1 cellular context compared by ENCODE assay signal in genomic region chr1:113759341-113760101, GRCh38.
TF ChIP-seq lines count a peak whose summit lies in the region.

PHTF1 (minus strand) TSS chr1:113759486; CDS start chr1:113758703, 783 bp downstream.

TF ChIP-seq in K562, 482 proteins besides CTCF, POLR2A, EP300 and RAD21 (continued from another document and continues in another):
- peak; percentile 95; the same call in 1 of the 2 replicates for TF ChIP-seq AFF4 (CRISPR knock-in tag; IDR thresholded peaks at IDR 0.05)
- TF ChIP-seq NONO (IDR thresholded peaks at IDR 0.05; ENCODE audit: low read depth in 2 of 2, low read length in 1 of 2) = peak; percentile 6 to 62; a peak in 2 of 4 replicates
- TF ChIP-seq HEY1 (CRISPR knock-in tag; IDR thresholded peaks at IDR 0.05; ENCODE audit: borderline replicate concordance) = no peak
- TF ChIP-seq POLR3G (IDR thresholded peaks at IDR 0.05; ENCODE audit: extremely low read depth, insufficient read length, insufficient replicate concordance) = no peak
- no peak for TF ChIP-seq ZFP36 (IDR thresholded peaks at IDR 0.05; ENCODE audit: low read depth, low read length, partially characterized antibody)
- TF ChIP-seq ZNF639 (CRISPR knock-in tag; conservative IDR thresholded peaks at IDR 0.05 in 1 of 2, IDR thresholded peaks at IDR 0.05 in 1 of 2) = peak in 1 of 2 experiments; percentile 85; a peak in 2 of 4 replicates
- TF ChIP-seq, protein P1, sequence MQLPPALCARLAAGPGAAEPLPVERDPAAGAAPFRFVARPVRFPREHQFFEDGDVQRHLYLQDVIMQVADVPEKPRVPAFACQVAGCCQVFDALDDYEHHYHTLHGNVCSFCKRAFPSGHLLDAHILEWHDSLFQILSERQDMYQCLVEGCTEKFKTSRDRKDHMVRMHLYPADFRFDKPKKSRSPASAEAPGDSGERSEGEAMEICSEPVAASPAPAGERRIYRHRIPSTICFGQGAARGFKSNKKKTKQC (CRISPR knock-in tag; IDR thresholded peaks at IDR 0.05) = peak; percentile 15; the same call in 1 of the 2 replicates
- TF ChIP-seq POLR2B (IDR thresholded peaks at IDR 0.05; ENCODE audit: low read depth, partially characterized antibody) = peak; percentile 91
- TF ChIP-seq CC2D1A (IDR thresholded peaks at IDR 0.05) = no peak
- TF ChIP-seq HDAC1 (IDR thresholded peaks at IDR 0.05) = no peak
- TF ChIP-seq, protein P2, sequence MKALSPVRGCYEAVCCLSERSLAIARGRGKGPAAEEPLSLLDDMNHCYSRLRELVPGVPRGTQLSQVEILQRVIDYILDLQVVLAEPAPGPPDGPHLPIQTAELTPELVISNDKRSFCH (CRISPR knock-in tag; IDR thresholded peaks at IDR 0.05) = no peak
- TF ChIP-seq, protein P2 (tag; IDR thresholded peaks at IDR 0.05) = peak; percentile 66; the same call in 1 of the 2 replicates
- peak; percentile 77 for TF ChIP-seq MYNN (IDR thresholded peaks at IDR 0.05)
- no peak for TF ChIP-seq MYNN (CRISPR knock-in tag; IDR thresholded peaks at IDR 0.05)
- no peak for TF ChIP-seq ERF (CRISPR knock-in tag; IDR thresholded peaks at IDR 0.05)
- no peak for TF ChIP-seq EWSR1 (IDR thresholded peaks at IDR 0.05; ENCODE audit: borderline replicate concordance, low read depth, partially characterized antibody)
- 0 out of 2 replicates have a peak, but pooled peaks have one; percentile 29 for TF ChIP-seq GMEB1 (CRISPR knock-in tag; IDR thresholded peaks at IDR 0.05)
- no peak for TF ChIP-seq DACH1 (IDR thresholded peaks at IDR 0.05; ENCODE audit: partially characterized antibody)
- no peak for TF ChIP-seq NR4A1 (CRISPR knock-in tag; IDR thresholded peaks at IDR 0.05)
- TF ChIP-seq NR4A1 (tag; IDR thresholded peaks at IDR 0.05) = peak; percentile 84
- no peak for TF ChIP-seq ZNF551 (CRISPR knock-in tag; IDR thresholded peaks at IDR 0.05)
- peak; percentile 20 to 23; a peak in 1 of 4 replicates for TF ChIP-seq ARNT (IDR thresholded peaks at IDR 0.05)
- TF ChIP-seq JUN (IDR thresholded peaks at IDR 0.05; ENCODE audit: borderline replicate concordance, low read depth, low read length) = 0 out of 2 replicates have a peak, but pooled peaks have one; percentile 32
- TF ChIP-seq JUN (CRISPR knock-in tag; IDR thresholded peaks at IDR 0.05; ENCODE audit: borderline replicate concordance) = peak; percentile 90; the same call in 1 of the 2 replicates
- peak; percentile 31 for TF ChIP-seq RBM39 (optimal IDR thresholded peaks at IDR 0.05; ENCODE audit: low read depth, low read length)
- TF ChIP-seq NR3C1 (CRISPR knock-in tag; IDR thresholded peaks at IDR 0.05) = no peak
- no peak for TF ChIP-seq NR2F6 (CRISPR knock-in tag; IDR thresholded peaks at IDR 0.05)
- no peak for TF ChIP-seq ZNF274 (IDR thresholded peaks at IDR 0.05; ENCODE audit: borderline replicate concordance, low read depth, low read length)
- no peak for TF ChIP-seq TSC22D4 (tag; IDR thresholded peaks at IDR 0.05)
- TF ChIP-seq, protein P3, sequence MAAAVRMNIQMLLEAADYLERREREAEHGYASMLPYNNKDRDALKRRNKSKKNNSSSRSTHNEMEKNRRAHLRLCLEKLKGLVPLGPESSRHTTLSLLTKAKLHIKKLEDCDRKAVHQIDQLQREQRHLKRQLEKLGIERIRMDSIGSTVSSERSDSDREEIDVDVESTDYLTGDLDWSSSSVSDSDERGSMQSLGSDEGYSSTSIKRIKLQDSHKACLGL (CRISPR knock-in tag; IDR thresholded peaks at IDR 0.05; ENCODE audit: borderline replicate concordance, poor library complexity, severe bottlenecking) = no peak
- no peak for TF ChIP-seq KDM1A (IDR thresholded peaks at IDR 0.05)
- TF ChIP-seq ZBTB1 (CRISPR knock-in tag; IDR thresholded peaks at IDR 0.05; ENCODE audit: borderline replicate concordance, low read depth) = peak; percentile 78; the same call in 1 of the 2 replicates
- TF ChIP-seq, protein P4, sequence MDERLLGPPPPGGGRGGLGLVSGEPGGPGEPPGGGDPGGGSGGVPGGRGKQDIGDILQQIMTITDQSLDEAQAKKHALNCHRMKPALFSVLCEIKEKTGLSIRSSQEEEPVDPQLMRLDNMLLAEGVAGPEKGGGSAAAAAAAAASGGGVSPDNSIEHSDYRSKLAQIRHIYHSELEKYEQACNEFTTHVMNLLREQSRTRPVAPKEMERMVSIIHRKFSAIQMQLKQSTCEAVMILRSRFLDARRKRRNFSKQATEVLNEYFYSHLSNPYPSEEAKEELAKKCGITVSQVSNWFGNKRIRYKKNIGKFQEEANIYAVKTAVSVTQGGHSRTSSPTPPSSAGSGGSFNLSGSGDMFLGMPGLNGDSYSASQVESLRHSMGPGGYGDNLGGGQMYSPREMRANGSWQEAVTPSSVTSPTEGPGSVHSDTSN (CRISPR knock-in tag; IDR thresholded peaks at IDR 0.05; ENCODE audit: low read depth) = no peak
- TF ChIP-seq, protein P4 (tag; conservative IDR thresholded peaks at IDR 0.05; ENCODE audit: low read depth) = no peak
- TF ChIP-seq HMGN3 (IDR thresholded peaks at IDR 0.05; ENCODE audit: borderline replicate concordance, extremely low read depth, insufficient read length, low read depth, low read length) = no peak
- TF ChIP-seq, protein P5, sequence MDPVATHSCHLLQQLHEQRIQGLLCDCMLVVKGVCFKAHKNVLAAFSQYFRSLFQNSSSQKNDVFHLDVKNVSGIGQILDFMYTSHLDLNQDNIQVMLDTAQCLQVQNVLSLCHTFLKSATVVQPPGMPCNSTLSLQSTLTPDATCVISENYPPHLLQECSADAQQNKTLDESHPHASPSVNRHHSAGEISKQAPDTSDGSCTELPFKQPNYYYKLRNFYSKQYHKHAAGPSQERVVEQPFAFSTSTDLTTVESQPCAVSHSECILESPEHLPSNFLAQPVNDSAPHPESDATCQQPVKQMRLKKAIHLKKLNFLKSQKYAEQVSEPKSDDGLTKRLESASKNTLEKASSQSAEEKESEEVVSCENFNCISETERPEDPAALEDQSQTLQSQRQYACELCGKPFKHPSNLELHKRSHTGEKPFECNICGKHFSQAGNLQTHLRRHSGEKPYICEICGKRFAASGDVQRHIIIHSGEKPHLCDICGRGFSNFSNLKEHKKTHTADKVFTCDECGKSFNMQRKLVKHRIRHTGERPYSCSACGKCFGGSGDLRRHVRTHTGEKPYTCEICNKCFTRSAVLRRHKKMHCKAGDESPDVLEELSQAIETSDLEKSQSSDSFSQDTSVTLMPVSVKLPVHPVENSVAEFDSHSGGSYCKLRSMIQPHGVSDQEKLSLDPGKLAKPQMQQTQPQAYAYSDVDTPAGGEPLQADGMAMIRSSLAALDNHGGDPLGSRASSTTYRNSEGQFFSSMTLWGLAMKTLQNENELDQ (CRISPR knock-in tag; IDR thresholded peaks at IDR 0.05; ENCODE audit: borderline replicate concordance) = no peak
- TF ChIP-seq MAZ (CRISPR knock-in tag; conservative IDR thresholded peaks at IDR 0.05 in 1 of 2, IDR thresholded peaks at IDR 0.05 in 1 of 2) = peak; percentile 51 to 65
- no peak for TF ChIP-seq ZC3H8 (IDR thresholded peaks at IDR 0.05)
- TF ChIP-seq MBD1 (CRISPR knock-in tag; IDR thresholded peaks at IDR 0.05) = no peak
- 0 out of 2 replicates have a peak, but pooled peaks have one; percentile 47 for TF ChIP-seq ILF3 (IDR thresholded peaks at IDR 0.05; ENCODE audit: borderline replicate concordance)
- no peak for TF ChIP-seq FUS (optimal IDR thresholded peaks at IDR 0.05; ENCODE audit: low read depth, low read length)
- no peak for TF ChIP-seq ZNF232 (CRISPR knock-in tag; IDR thresholded peaks at IDR 0.05)
- peak; percentile 58 for TF ChIP-seq RBBP5 (IDR thresholded peaks at IDR 0.05; ENCODE audit: borderline replicate concordance, insufficient read depth, low read length, poor library complexity, severe bottlenecking)
- peak; percentile 66 for TF ChIP-seq NBN (IDR thresholded peaks at IDR 0.05; ENCODE audit: low read depth)
- no peak for TF ChIP-seq TFAM (CRISPR knock-in tag; conservative IDR thresholded peaks at IDR 0.05)
- TF ChIP-seq, protein P6, sequence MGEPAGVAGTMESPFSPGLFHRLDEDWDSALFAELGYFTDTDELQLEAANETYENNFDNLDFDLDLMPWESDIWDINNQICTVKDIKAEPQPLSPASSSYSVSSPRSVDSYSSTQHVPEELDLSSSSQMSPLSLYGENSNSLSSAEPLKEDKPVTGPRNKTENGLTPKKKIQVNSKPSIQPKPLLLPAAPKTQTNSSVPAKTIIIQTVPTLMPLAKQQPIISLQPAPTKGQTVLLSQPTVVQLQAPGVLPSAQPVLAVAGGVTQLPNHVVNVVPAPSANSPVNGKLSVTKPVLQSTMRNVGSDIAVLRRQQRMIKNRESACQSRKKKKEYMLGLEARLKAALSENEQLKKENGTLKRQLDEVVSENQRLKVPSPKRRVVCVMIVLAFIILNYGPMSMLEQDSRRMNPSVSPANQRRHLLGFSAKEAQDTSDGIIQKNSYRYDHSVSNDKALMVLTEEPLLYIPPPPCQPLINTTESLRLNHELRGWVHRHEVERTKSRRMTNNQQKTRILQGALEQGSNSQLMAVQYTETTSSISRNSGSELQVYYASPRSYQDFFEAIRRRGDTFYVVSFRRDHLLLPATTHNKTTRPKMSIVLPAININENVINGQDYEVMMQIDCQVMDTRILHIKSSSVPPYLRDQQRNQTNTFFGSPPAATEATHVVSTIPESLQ (CRISPR knock-in tag; IDR thresholded peaks at IDR 0.05) = peak; percentile 82; the same call in 1 of the 2 replicates
- TF ChIP-seq FOXK1 (CRISPR knock-in tag; IDR thresholded peaks at IDR 0.05; ENCODE audit: borderline replicate concordance) = peak; percentile 86; the same call in 1 of the 2 replicates
- TF ChIP-seq ZFP30 (CRISPR knock-in tag; IDR thresholded peaks at IDR 0.05; ENCODE audit: borderline replicate concordance) = no peak
- TF ChIP-seq ZNF444 (CRISPR knock-in tag; IDR thresholded peaks at IDR 0.05) = no peak
- no peak for TF ChIP-seq CBFA2T3 (IDR thresholded peaks at IDR 0.05)
- TF ChIP-seq NR1H2 (CRISPR knock-in tag; IDR thresholded peaks at IDR 0.05) = peak; percentile 98
- no peak; the same call in 1 of the 2 replicates for TF ChIP-seq FOXJ2 (tag; IDR thresholded peaks at IDR 0.05)
